8 cellular contexts compared by ENCODE assay signal in the genomic region with DNA sequence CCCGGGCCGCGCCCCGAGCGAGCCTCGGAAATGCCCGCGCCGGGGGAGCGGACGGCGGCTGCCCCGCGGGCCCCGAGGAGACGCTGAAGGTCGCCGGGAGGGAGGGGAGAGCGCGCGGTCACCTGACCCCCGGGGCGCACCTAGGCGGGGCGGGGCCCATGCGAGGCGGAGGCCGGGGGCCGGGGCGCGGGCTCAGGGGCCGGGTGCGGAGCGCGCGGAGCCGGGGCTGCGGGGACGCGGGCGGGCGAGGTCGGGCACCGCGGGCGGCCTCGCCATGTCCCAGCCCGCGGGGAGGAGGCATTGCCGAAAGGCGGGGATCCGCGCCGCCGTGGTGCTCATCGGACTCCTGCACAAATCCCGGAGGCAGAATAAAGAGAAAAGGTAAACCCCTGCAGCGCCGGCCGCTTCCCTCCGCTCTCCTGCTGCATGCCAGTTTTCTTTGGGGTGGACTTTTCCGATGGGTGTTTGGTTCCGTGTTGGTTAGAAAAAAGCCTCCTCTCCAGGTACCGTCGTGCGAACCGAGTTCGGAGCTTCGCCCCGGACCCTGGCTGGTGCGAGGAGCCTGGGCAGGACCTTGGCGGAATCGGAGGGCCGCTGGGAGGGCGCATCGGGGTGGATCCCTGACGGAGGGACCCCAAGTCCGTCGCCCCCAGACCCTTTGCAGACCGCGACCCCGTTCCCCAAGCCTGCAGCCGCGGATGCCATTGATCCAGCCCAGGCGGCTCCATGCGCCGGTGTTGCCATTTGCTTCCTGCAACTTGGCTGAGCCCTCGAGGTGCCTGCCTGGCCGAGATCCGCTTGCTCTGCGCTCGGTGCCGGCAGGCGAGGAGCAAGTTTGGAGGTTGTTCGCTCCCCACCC. TPM values are rescaled to one million over a fixed set of nuclear protein-coding genes. Genes with fewer than 3 reads are reported as not detected.
DNase-seq lines count a peak whose midpoint lies in the region; ATAC-seq and TF ChIP-seq lines count a peak whose summit lies in the region.

No MANE protein-coding gene starts in this region.

- ATAC-seq in activated T-helper 17 cell treated with anti-CD3 and anti-CD28 coated beads, Interleukin-2, amount 50 U/mL, for 72 hours (replicated peaks), result peak; percentile 57
- ATAC-seq in left cardiac atrium (peak; percentile 21 to 35), HG03520 (IDR thresholded peaks at IDR 0.05; ENCODE audit: unreplicated experiment) (no peak), GM21528 (IDR thresholded peaks at IDR 0.05; ENCODE audit: low FRiP score, unreplicated experiment) (no peak), HG02852 (IDR thresholded peaks at IDR 0.05; ENCODE audit: unreplicated experiment) (no peak)

- POLR2A ChIA-PET in BJ (lab: Charles Lee), result no interaction called here

- H3K4me1 ChIP-seq in HUES6 (ENCODE audit: control insufficient read depth, insufficient read depth, low read length), result peaks cover 31% of the 10 kb centered on the region

- intact Hi-C loops in left cardiac atrium (cut with DNase I), result no loop called here

- H3K4me1 Mint-ChIP-seq in activated T-helper 17 cell treated with anti-CD3 and anti-CD28 coated beads, Interleukin-2, amount 50 U/mL, for 72 hours, result peaks cover 10% of the 10 kb centered on the region

- H3K27ac ChIP-seq in HUES6 (ENCODE audit: low read depth, low read length), result peak overlapping the region; percentile 61; the same call in 1 of the 2 replicates

- H3K27me3 ChIP-seq in BJ (ENCODE audit: control insufficient read depth, insufficient read depth, low read length) (no peaks in the 10 kb centered on the region; the same call in 1 of the 2 replicates), HUES6 (ENCODE audit: control insufficient read depth, insufficient read depth, low read length) (peaks cover 40% of the 10 kb centered on the region; the same call in 1 of the 2 replicates)

- peaks cover 3% of the 10 kb centered on the region for H3K27me3 Mint-ChIP-seq in activated T-helper 17 cell treated with anti-CD3 and anti-CD28 coated beads, Interleukin-2, amount 50 U/mL, for 72 hours

- CTCF ChIA-PET in BJ (lab: Yijun Ruan, JAX), result interaction anchor here (0.6 to 1.8 kb wide), 5 partner anchors 9 to 920 kb away, joined by 3 to 16 read pairs (median 4); no protein-coding TSS in a partner anchor

- peak overlapping the region; percentile 79 for H3K4me3 Mint-ChIP-seq in activated T-helper 17 cell treated with anti-CD3 and anti-CD28 coated beads, Interleukin-2, amount 50 U/mL, for 72 hours

- peak overlapping the region; percentile 79 for H3K9ac ChIP-seq in HUES6 (ENCODE audit: low read length)

- no peaks in the 10 kb centered on the region for H3K36me3 ChIP-seq in BJ (ENCODE audit: control insufficient read depth, insufficient read depth, low read length)
- no peaks in the 10 kb centered on the region for H3K36me3 ChIP-seq in HUES6 (ENCODE audit: control insufficient read depth, insufficient read depth, low read length)

- no peaks in the 10 kb centered on the region for H3K9me3 ChIP-seq in HUES6 (ENCODE audit: control insufficient read depth, insufficient read depth, low read depth, low read length)

- H3K4me3 ChIP-seq in BJ (ENCODE audit: low read depth, low read length) (peak overlapping the region; percentile 67), HUES6 (ENCODE audit: low read depth, low read length) (peak overlapping the region; percentile 82), retinal pigment epithelial cell (ENCODE audit: low read length) (peak overlapping the region; percentile 37)

- H3K9me3 Mint-ChIP-seq in activated T-helper 17 cell treated with anti-CD3 and anti-CD28 coated beads, Interleukin-2, amount 50 U/mL, for 72 hours, result no peaks in the 10 kb centered on the region

- DNase-seq in BJ (ENCODE audit: low read depth) (no peak), left cardiac atrium (peak; percentile 48), retinal pigment epithelial cell (ENCODE audit: low read depth) (no peak)

- peaks cover under 1% of the 10 kb centered on the region for H3K36me3 Mint-ChIP-seq in activated T-helper 17 cell treated with anti-CD3 and anti-CD28 coated beads, Interleukin-2, amount 50 U/mL, for 72 hours (ENCODE audit: low read depth)

- no peak overlapping the region for H3K27ac Mint-ChIP-seq in activated T-helper 17 cell treated with anti-CD3 and anti-CD28 coated beads, Interleukin-2, amount 50 U/mL, for 72 hours

- TF ChIP-seq CTCF in BJ (IDR thresholded peaks at IDR 0.05; ENCODE audit: insufficient read depth, low read depth, low read length) (no peak), retinal pigment epithelial cell (conservative IDR thresholded peaks at IDR 0.05; ENCODE audit: low read depth, low read length) (no peak)

RNA-seq across cellular contexts. Expression of gene RAP1GAP2, which starts 57.7 kb away (rescaled TPM):
- 4.1 and 4.8 TPM in 2 replicates for polyA plus RNA-seq in BJ (2011; rRNA removed)
- polyA minus RNA-seq in BJ (2011; rRNA and poly(A)+ RNA removed), result 4.2 and 4.5 TPM in 2 replicates
- 1 to 10 TPM in 1 of 2 donors, under 1 TPM in 1; 0.77 to 1.6 TPM for total RNA-seq in activated T-helper 17 cell treated with anti-CD3 and anti-CD28 coated beads, Interleukin-2, amount 50 U/mL, for 72 hours
- 10 to 100 TPM; 49.1 to 57.6 TPM for total RNA-seq in left cardiac atrium

Comparison
In these comparisons a context has a peak if more than half of its experiments do, and no peak if none do; other contexts are left out.
1. ATAC-seq: peak in activated T-helper 17 cell treated with anti-CD3 and anti-CD28 coated beads, Interleukin-2, amount 50 U/mL, for 72 hours (single experiment) and left cardiac atrium (2 of 2); none in HG03520 (single experiment), GM21528 (single experiment) and HG02852 (single experiment).
2. RNA of gene RAP1GAP2, which starts 57.7 kb away (total RNA-seq): 49.1 to 57.6 TPM in left cardiac atrium; 0.77 to 1.6 TPM in activated T-helper 17 cell treated with anti-CD3 and anti-CD28 coated beads, Interleukin-2, amount 50 U/mL, for 72 hours; every median in the first group is over 10 times any median in the second.
3. Peak in every context shown above with its lines, with median percentiles within 50 percentile points of each other: H3K4me3 ChIP-seq.